17 cellular contexts compared by ENCODE assay signal in genomic region chr1:106998431-106999002, GRCh38.
"Had no signal": no experiment of that assay in that cellular context is flagged by ENCODE, and none has a peak within 500 bp of the region (broad histone marks: within the 10 kb centered on the region; RNA-seq: fewer than 3 reads in every experiment).

No MANE protein-coding gene starts in this region.

- H3K4me2 ChIP-seq: smooth muscle cell had no signal

- H3K27me3 ChIP-seq: cardiac muscle cell, heart left ventricle, pancreas, suprapubic skin, transverse colon, vagina had no signal

- H3K27ac ChIP-seq: cardiac muscle cell, heart left ventricle, pancreas, suprapubic skin, transverse colon, vagina had no signal

- ATAC-seq: activated CD4-positive, alpha-beta T cell treated with anti-CD3 and anti-CD28 coated beads for 36 hours; effector memory CD8-positive, alpha-beta T cell; heart left ventricle; naive thymus-derived CD8-positive, alpha-beta T cell; sciatic nerve; stimulated activated naive CD8-positive, alpha-beta T cell treated with anti-CD3 and anti-CD28 coated beads, Interleukin-15, amount 100 ng/mL, for 72 hours; WTC11 had no signal

- H3K36me3 ChIP-seq: cardiac muscle cell, heart left ventricle, pancreas, suprapubic skin, transverse colon, vagina had no signal

- H3K4me1 ChIP-seq: heart left ventricle, pancreas, suprapubic skin, vagina had no signal

- H3K4me3 ChIP-seq: cardiac muscle cell, heart left ventricle, pancreas, smooth muscle cell, suprapubic skin, transverse colon, vagina had no signal

- H3K9me3 ChIP-seq: pancreas, suprapubic skin, transverse colon, vagina had no signal

- DNase-seq: activated CD4-positive, alpha-beta T cell treated with anti-CD3 and anti-CD28 coated beads for 36 hours; activated CD4-positive, alpha-beta T cell treated with anti-CD3 and anti-CD28 coated beads, Interleukin-2, amount 50 U/mL, for 48 hours; effector memory CD8-positive, alpha-beta T cell; heart left ventricle; kidney glomerular epithelial cell; mesendoderm; naive thymus-derived CD8-positive, alpha-beta T cell; pancreas; stimulated activated CD4-positive, alpha-beta T cell treated with anti-CD3 and anti-CD28 coated beads, Interleukin-4, amount 100 ng/mL, for 1 hour; stimulated activated naive CD8-positive, alpha-beta T cell treated with anti-CD3 and anti-CD28 coated beads, Interleukin-15, amount 100 ng/mL, for 72 hours; transverse colon had no signal
